ENCODE assay signal across 17 cellular contexts in genomic region chr20:44079968-44080560, GRCh38.
DNase-seq lines count a peak whose midpoint lies in the region; ATAC-seq, FAIRE-seq and TF ChIP-seq lines count a peak whose summit lies in the region.
"Had no signal": no experiment of that assay in that cellular context is flagged by ENCODE, and none has a peak within 500 bp of the region (broad histone marks: within the 10 kb centered on the region; RNA-seq: fewer than 3 reads in every experiment).

No MANE protein-coding gene starts in this region.

- H3K9me2 ChIP-seq in Karpas-422 (replicated peaks; ENCODE audit: insufficient read depth, low read length) = no peaks in the 10 kb centered on the region

- H3K4me3 ChIP-seq in Karpas-422 (ENCODE audit: low read length) = no peak overlapping the region
- no peak overlapping the region for H3K4me3 ChIP-seq in K562
- H3K4me3 ChIP-seq in neutrophil (ENCODE audit: low read depth in 1 of 2, low read length in 1 of 2) = no peak overlapping the region
- no peak overlapping the region for H3K4me3 ChIP-seq in sigmoid colon
- H3K4me3 ChIP-seq: BLaER1 treated with 17β-estradiol and CSF1 and Interleukin-3, amounts not matched to agents 10 nM and 100 nM; lung; prostate gland had no signal

- H3K27ac Mint-ChIP-seq in activated CD4-positive, alpha-beta T cell treated with anti-CD3 and anti-CD28 coated beads, Interleukin-2, amount 10 ng/mL, durations not matched to agents 24 days and 14 days = peak overlapping the region; percentile 13
- H3K27ac Mint-ChIP-seq in type B pancreatic cell = no peak overlapping the region
- H3K27ac Mint-ChIP-seq: activated B cell treated with CpG ODN at 0.5 μM for 24 hours; activated T-helper 17 cell treated with anti-CD3 and anti-CD28 coated beads, Interleukin-2, amount 50 U/mL, for 72 hours had no signal

- H3K79me2 ChIP-seq in Karpas-422 (ENCODE audit: low read length) = no peaks in the 10 kb centered on the region
- no peaks in the 10 kb centered on the region for H3K79me2 ChIP-seq in K562 (ENCODE audit: control insufficient read depth, insufficient read depth, low read length)

- H3K27ac ChIP-seq in Karpas-422 (ENCODE audit: low read length) (peak overlapping the region; percentile 48), K562 (ENCODE audit: extremely low read depth, low read depth, low read length) (no peak overlapping the region), neutrophil (peak overlapping the region; percentile 26), sigmoid colon (no peak overlapping the region)
- H3K27ac ChIP-seq: 22Rv1, prostate gland had no signal

- in situ Hi-C loops in K562 (cut with MboI) = loop anchor here (5.0 to 10.0 kb wide), 3 partner anchors 328 to 633 kb away; no protein-coding TSS in a partner anchor

- no peak for ATAC-seq in K562
- ATAC-seq in HG02970 (IDR thresholded peaks at IDR 0.05; ENCODE audit: low FRiP score, unreplicated experiment) = no peak

- no peak for FAIRE-seq in K562 (lab: Jason Lieb, UNC)

- DNase-seq in activated CD4-positive, alpha-beta T cell treated with anti-CD3 and anti-CD28 coated beads, Interleukin-2, amount 10 ng/mL, durations not matched to agents 24 days and 14 days = peak; percentile 54
- DNase-seq in activated CD4-positive, alpha-beta T cell treated with anti-CD3 and anti-CD28 coated beads, Interleukin-2, amount 50 U/mL, for 1 hour = no peak
- DNase-seq in Karpas-422 (no peak), K562 (ENCODE audit: extremely low read depth in 1 of 4, low spot score in 3 of 4) (no peak), type B pancreatic cell (ENCODE audit: extremely low spot score, unreplicated experiment) (no peak), sigmoid colon (no peak)
- DNase-seq: NCI-H510A, SIG-M5 had no signal

- no peaks in the 10 kb centered on the region for H3K27me3 ChIP-seq in Karpas-422 (ENCODE audit: low read length)
- peaks cover 9 to 46% of the 10 kb centered on the region in 2 experiments for H3K27me3 ChIP-seq in K562 (ENCODE audit: control insufficient read depth in 2 of 2, insufficient read depth in 2 of 2, low read length in 2 of 2)
- no peaks in the 10 kb centered on the region for H3K27me3 ChIP-seq in neutrophil
- H3K27me3 ChIP-seq in sigmoid colon = no peaks in the 10 kb centered on the region
- H3K27me3 ChIP-seq: BLaER1 treated with 17β-estradiol and CSF1 and Interleukin-3, amounts not matched to agents 10 nM and 100 nM had no signal

- intact Hi-C loops in activated CD4-positive, alpha-beta T cell treated with anti-CD3 and anti-CD28 coated beads, Interleukin-2, amount 10 ng/mL, durations not matched to agents 24 days and 14 days (cut with micrococcal nuclease) = loop anchor here (1.0 to 10.0 kb wide), 6 partner anchors 24 to 542 kb away; no protein-coding TSS in a partner anchor
- intact Hi-C loops in K562 (cut with micrococcal nuclease) = loop anchor here (1.0 to 10.0 kb wide), 5 partner anchors 97 to 631 kb away; no protein-coding TSS in a partner anchor
- intact Hi-C loops in sigmoid colon (cut with DNase I) = loop anchor here (1.0 to 5.0 kb wide), 4 partner anchors 63 to 543 kb away; no protein-coding TSS in a partner anchor

- H3K9me3 Mint-ChIP-seq in activated CD4-positive, alpha-beta T cell treated with anti-CD3 and anti-CD28 coated beads, Interleukin-2, amount 10 ng/mL, durations not matched to agents 24 days and 14 days = no peaks in the 10 kb centered on the region
- H3K9me3 Mint-ChIP-seq in type B pancreatic cell = no peaks in the 10 kb centered on the region
- H3K9me3 Mint-ChIP-seq: activated B cell treated with CpG ODN at 0.5 μM for 24 hours; activated T-helper 17 cell treated with anti-CD3 and anti-CD28 coated beads, Interleukin-2, amount 50 U/mL, for 72 hours had no signal

- H3K4me3 Mint-ChIP-seq in activated CD4-positive, alpha-beta T cell treated with anti-CD3 and anti-CD28 coated beads, Interleukin-2, amount 10 ng/mL, durations not matched to agents 24 days and 14 days = no peak overlapping the region
- no peak overlapping the region for H3K4me3 Mint-ChIP-seq in type B pancreatic cell
- H3K4me3 Mint-ChIP-seq: activated B cell treated with CpG ODN at 0.5 μM for 24 hours; activated T-helper 17 cell treated with anti-CD3 and anti-CD28 coated beads, Interleukin-2, amount 50 U/mL, for 72 hours; naive B cell had no signal

- 10% methylated on average over 12 of the region's 12 CpGs for WGBS in K562 (ENCODE audit: insufficient coverage, low coverage, missing lambda C conversion rate)
- WGBS in sigmoid colon, 2 donors = 79 to 88% methylated on average over 12 of the region's 12 CpGs

- POLR2A ChIA-PET in K562 (lab: Yijun Ruan, JAX) = no interaction called here

- BruUV-seq in K562 (replicated peaks; lab: Mats Ljungman, UMichigan) = no TSS peak

- TF ChIP-seq POLR2A in K562 (conservative IDR thresholded peaks at IDR 0.05) = no peak
- no peak for TF ChIP-seq POLR2A in sigmoid colon (IDR thresholded peaks at IDR 0.05)

- H3K9me1 ChIP-seq in K562 (ENCODE audit: control insufficient read depth, insufficient read depth, low read length) = no peaks in the 10 kb centered on the region

- H2AFZ ChIP-seq in Karpas-422 (ENCODE audit: low read length) = no peak overlapping the region
- H2AFZ ChIP-seq in K562 (ENCODE audit: low read depth, low read length) = no peak overlapping the region

- TF ChIP-seq CTCF in K562 (IDR thresholded peaks at IDR 0.05 in 2 of 3, conservative IDR thresholded peaks at IDR 0.05 in 1 of 3; ENCODE audit: insufficient read depth in 2 of 3, low read depth in 1 of 3, low read length in 3 of 3) (no peak), neutrophil (IDR thresholded peaks at IDR 0.05) (no peak), type B pancreatic cell (conservative IDR thresholded peaks at IDR 0.05) (no peak), sigmoid colon (IDR thresholded peaks at IDR 0.05) (no peak)

- no peaks in the 10 kb centered on the region for H4K20me1 ChIP-seq in Karpas-422 (ENCODE audit: insufficient read depth, low read depth, low read length)
- peaks cover 6% of the 10 kb centered on the region; the same call in 1 of the 2 replicates for H4K20me1 ChIP-seq in K562 (replicated peaks; ENCODE audit: control insufficient read depth, insufficient read depth, low read length)
- H4K20me1 ChIP-seq: BLaER1 treated with 17β-estradiol and CSF1 and Interleukin-3, amounts not matched to agents 10 nM and 100 nM had no signal

- H3K9me3 ChIP-seq in Karpas-422 (ENCODE audit: low read length) = no peaks in the 10 kb centered on the region
- no peaks in the 10 kb centered on the region for H3K9me3 ChIP-seq in K562 (replicated peaks; ENCODE audit: control insufficient read depth, insufficient read depth, low read depth, low read length)
- H3K9me3 ChIP-seq in neutrophil = no peaks in the 10 kb centered on the region
- H3K9me3 ChIP-seq in sigmoid colon = no peaks in the 10 kb centered on the region
- H3K9me3 ChIP-seq: BLaER1 treated with 17β-estradiol and CSF1 and Interleukin-3, amounts not matched to agents 10 nM and 100 nM; prostate gland had no signal

- H3K9ac ChIP-seq in Karpas-422 (ENCODE audit: low read length) (no peak overlapping the region), K562 (ENCODE audit: insufficient read depth in 1 of 2, low read depth in 2 of 2, low read length in 2 of 2) (no peak overlapping the region; a peak in 1 of 4 replicates)

- TF ChIP-seq RAD21 in K562 (CRISPR knock-in tag; conservative IDR thresholded peaks at IDR 0.05 in 1 of 2, IDR thresholded peaks at IDR 0.05 in 1 of 2) = no peak

- peaks cover 28% of the 10 kb centered on the region for H3K4me1 Mint-ChIP-seq in activated CD4-positive, alpha-beta T cell treated with anti-CD3 and anti-CD28 coated beads, Interleukin-2, amount 10 ng/mL, durations not matched to agents 24 days and 14 days
- H3K4me1 Mint-ChIP-seq in type B pancreatic cell (ENCODE audit: unreplicated experiment) = peaks cover 10% of the 10 kb centered on the region
- H3K4me1 Mint-ChIP-seq: naive B cell had no signal

- H3K36me3 ChIP-seq in Karpas-422 (ENCODE audit: insufficient read depth, low read length) (peaks cover under 1% of the 10 kb centered on the region; the same call in 1 of the 2 replicates), K562 (ENCODE audit: control insufficient read depth, insufficient read depth, low read length) (no peaks in the 10 kb centered on the region), neutrophil (no peaks in the 10 kb centered on the region), sigmoid colon (no peaks in the 10 kb centered on the region)
- H3K36me3 ChIP-seq: BLaER1 treated with 17β-estradiol and CSF1 and Interleukin-3, amounts not matched to agents 10 nM and 100 nM; prostate gland had no signal

- no peak overlapping the region for H3K4me2 ChIP-seq in Karpas-422 (ENCODE audit: low read depth, low read length, poor library complexity, severe bottlenecking)
- no peak overlapping the region for H3K4me2 ChIP-seq in K562 (ENCODE audit: insufficient read depth, low read length)

- peaks cover 28% of the 10 kb centered on the region for H3K4me1 ChIP-seq in Karpas-422 (ENCODE audit: low read length)
- H3K4me1 ChIP-seq in K562 (replicated peaks in 1 of 2; ENCODE audit: control insufficient read depth in 2 of 2, insufficient read depth in 2 of 2, low read length in 2 of 2) = no peaks in the 10 kb centered on the region
- peaks cover 29 to 31% of the 10 kb centered on the region in 2 experiments for H3K4me1 ChIP-seq in neutrophil (ENCODE audit: control insufficient read depth in 1 of 2, insufficient read depth in 1 of 2, low read depth in 1 of 2, low read length in 1 of 2)
- H3K4me1 ChIP-seq in sigmoid colon = peaks cover 0 to 25% (median 7%) of the 10 kb centered on the region in 4 donors
- H3K4me1 ChIP-seq: prostate gland had no signal

- CTCF ChIA-PET in K562 (lab: Yijun Ruan, JAX; ENCODE audit: low intra/inter-chr PET ratio) = interaction anchor here (1.3 to 3.2 kb wide), 5 partner anchors 96 to 631 kb away, joined by 5 to 28 read pairs (median 11); no protein-coding TSS in a partner anchor

- TF ChIP-seq EP300 in K562 (IDR thresholded peaks at IDR 0.05; ENCODE audit: low read length) (no peak), sigmoid colon (IDR thresholded peaks at IDR 0.05) (no peak)

- H3K36me3 Mint-ChIP-seq in activated CD4-positive, alpha-beta T cell treated with anti-CD3 and anti-CD28 coated beads, Interleukin-2, amount 10 ng/mL, durations not matched to agents 24 days and 14 days (ENCODE audit: low read depth) = no peaks in the 10 kb centered on the region
- H3K36me3 Mint-ChIP-seq in type B pancreatic cell = no peaks in the 10 kb centered on the region
- H3K36me3 Mint-ChIP-seq: naive B cell had no signal

- peaks cover 2% of the 10 kb centered on the region for H3K27me3 Mint-ChIP-seq in activated CD4-positive, alpha-beta T cell treated with anti-CD3 and anti-CD28 coated beads, Interleukin-2, amount 10 ng/mL, durations not matched to agents 24 days and 14 days
- H3K27me3 Mint-ChIP-seq in type B pancreatic cell = peaks cover 8% of the 10 kb centered on the region
- H3K27me3 Mint-ChIP-seq: activated B cell treated with CpG ODN at 0.5 μM for 24 hours, naive B cell had no signal

Comparison
In these comparisons a context has a peak if more than half of its experiments do, and no peak if none do; other contexts are left out.
1. H3K27ac ChIP-seq: peak in Karpas-422 (single experiment) and neutrophil (single experiment); none in K562 (single experiment) and sigmoid colon (0 of 4).